In the genomic region with DNA sequence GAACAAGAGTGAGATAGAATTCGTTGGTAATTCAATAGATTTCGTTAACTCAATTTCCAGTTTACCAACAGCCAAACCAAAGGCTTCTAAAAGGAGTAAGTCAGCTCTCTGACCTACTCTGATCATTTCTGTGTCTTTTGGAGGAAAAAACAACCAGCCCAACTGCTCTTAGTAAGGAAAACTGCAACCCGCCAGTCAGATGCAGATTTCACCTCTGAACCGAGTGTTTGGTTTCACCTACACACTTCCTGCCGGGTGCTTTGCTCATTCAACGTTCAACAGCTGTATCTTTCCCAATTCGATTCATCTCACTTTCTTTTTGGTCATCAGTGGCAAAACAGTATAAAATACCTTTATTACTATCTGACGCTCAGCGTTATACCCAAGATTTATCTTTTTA, we compare ENCODE assay signal across 8 cellular contexts. TPM values are rescaled to one million over a fixed set of nuclear protein-coding genes. Genes with fewer than 3 reads are reported as not detected.
A peak's percentile ranks its signal among the peaks of the same experiment; 100 is the strongest.
DNase-seq lines count a peak whose midpoint lies in the region; ATAC-seq and TF ChIP-seq lines count a peak whose summit lies in the region.

No MANE protein-coding gene starts in this region.

- no peaks in the 10 kb centered on the region for H3K27me3 ChIP-seq in ACC112 (ENCODE audit: insufficient read depth, low read length)

- ATAC-seq in GM19438 (IDR thresholded peaks at IDR 0.05; ENCODE audit: low read depth, unreplicated experiment) = peak; percentile 48
- ATAC-seq in GM21737 (IDR thresholded peaks at IDR 0.05; ENCODE audit: unreplicated experiment) = no peak

- peak overlapping the region; percentile 12 for H2AFZ ChIP-seq in ACC112 (ENCODE audit: low read length, unreplicated experiment)

- no peak for TF ChIP-seq CTCF in NB4 (IDR thresholded peaks at IDR 0.05; ENCODE audit: low read depth, low read length)
- no peak for TF ChIP-seq CTCF in GM10266 (IDR thresholded peaks at IDR 0.05; ENCODE audit: control insufficient read depth, insufficient read depth, low read depth, missing control alignments)

- H3K27ac ChIP-seq in ACC112 (ENCODE audit: low read depth, low read length) = no peak overlapping the region

- DNase-seq in NB4 (ENCODE audit: low read depth) = peak; percentile 54
- peak; percentile 52 for DNase-seq in dermis blood vessel endothelial cell
- no peak for DNase-seq in SIG-M5 treated with dmso at 0.1 percent for 504 hours (lab: John Stamatoyannopoulos, UW; ENCODE audit: unreplicated experiment)
- no peak for DNase-seq in GM10266 (ENCODE audit: extremely low spot score)
- DNase-seq in SW 1271 (lab: John Stamatoyannopoulos, UW) = no peak

- no peak for TF ChIP-seq POLR2A in NB4 (IDR thresholded peaks at IDR 0.05; ENCODE audit: extremely low read depth, insufficient read length)

- no peaks in the 10 kb centered on the region for H3K36me3 ChIP-seq in ACC112 (ENCODE audit: insufficient read depth, low read length)

- no peaks in the 10 kb centered on the region for H3K79me2 ChIP-seq in ACC112 (ENCODE audit: control insufficient read depth, insufficient read depth, low read length, unreplicated experiment)

- H3K4me3 ChIP-seq in ACC112 (ENCODE audit: low read depth, low read length) (no peak overlapping the region), NB4 (ENCODE audit: low read depth, low read length) (no peak overlapping the region)

- H3K4me1 ChIP-seq in ACC112 (ENCODE audit: control insufficient read depth, insufficient read depth, low read length, unreplicated experiment) = peaks cover 12% of the 10 kb centered on the region

RNA-seq across cellular contexts. Expression of a gene that starts 24.5 kb away (rescaled TPM):
- total RNA-seq in dermis blood vessel endothelial cell = 8,354 and 18,147 TPM in 2 replicates

RNA-seq across cellular contexts. Expression of a gene that starts 45.0 kb away (rescaled TPM):
- total RNA-seq in dermis blood vessel endothelial cell = 0.05 TPM in 1 of 2 replicates, not detected in the other

Comparison
In these comparisons a context has a peak if more than half of its experiments do, and no peak if none do; other contexts are left out.
1. DNase-seq: peak in NB4 (single experiment) and dermis blood vessel endothelial cell (single experiment); none in SIG-M5 treated with dmso at 0.1 percent for 504 hours (single experiment), GM10266 (single experiment) and SW 1271 (0 of 2).